Comparison of ENCODE assay signal across 2 cellular contexts in the genomic region with DNA sequence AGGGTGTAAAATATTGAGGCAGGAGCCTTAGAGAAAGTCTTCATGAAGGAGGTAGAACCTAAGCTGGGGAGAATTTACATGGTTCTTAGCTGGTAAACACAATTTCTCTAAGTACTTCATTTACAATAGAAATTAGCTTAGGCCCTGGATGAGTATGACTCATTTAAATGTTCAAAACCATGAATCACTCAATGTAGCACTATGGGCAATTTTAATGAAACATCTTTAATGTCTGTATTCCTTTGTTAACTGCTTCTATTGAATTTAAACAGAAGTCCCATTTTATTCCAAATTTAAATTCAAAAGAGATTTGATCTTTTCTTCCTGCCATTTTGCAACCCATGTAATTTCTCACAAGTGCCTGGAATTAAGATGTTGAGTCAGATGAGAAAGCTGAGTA.
TF ChIP-seq lines count a peak whose summit lies in the region.

No MANE protein-coding gene starts in this region.

TF ChIP-seq in SK-N-SH, 30 proteins besides CTCF, POLR2A, EP300 and RAD21 (continued from another document):
- TF ChIP-seq, protein P1, sequence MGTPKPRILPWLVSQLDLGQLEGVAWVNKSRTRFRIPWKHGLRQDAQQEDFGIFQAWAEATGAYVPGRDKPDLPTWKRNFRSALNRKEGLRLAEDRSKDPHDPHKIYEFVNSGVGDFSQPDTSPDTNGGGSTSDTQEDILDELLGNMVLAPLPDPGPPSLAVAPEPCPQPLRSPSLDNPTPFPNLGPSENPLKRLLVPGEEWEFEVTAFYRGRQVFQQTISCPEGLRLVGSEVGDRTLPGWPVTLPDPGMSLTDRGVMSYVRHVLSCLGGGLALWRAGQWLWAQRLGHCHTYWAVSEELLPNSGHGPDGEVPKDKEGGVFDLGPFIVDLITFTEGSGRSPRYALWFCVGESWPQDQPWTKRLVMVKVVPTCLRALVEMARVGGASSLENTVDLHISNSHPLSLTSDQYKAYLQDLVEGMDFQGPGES (IDR thresholded peaks at IDR 0.05; ENCODE audit: low read depth, low read length): no peak
- no peak for TF ChIP-seq RCOR1 (IDR thresholded peaks at IDR 0.05; ENCODE audit: low read length)
- TF ChIP-seq SIN3A (IDR thresholded peaks at IDR 0.05; ENCODE audit: borderline replicate concordance, low read depth, low read length): no peak
- TF ChIP-seq TAF1 (IDR thresholded peaks at IDR 0.05; ENCODE audit: borderline replicate concordance, low read depth, low read length): no peak
- TF ChIP-seq ELF1 (IDR thresholded peaks at IDR 0.05): no peak
TF ChIP-seq in SK-N-SH: peak in this region for 2.

TF ChIP-seq in SK-N-SH treated with all-trans-retinoic acid at 6 μM for 48 hours, 23 proteins besides CTCF, POLR2A, EP300 and RAD21 (continued from another document):
- TF ChIP-seq, protein P2, sequence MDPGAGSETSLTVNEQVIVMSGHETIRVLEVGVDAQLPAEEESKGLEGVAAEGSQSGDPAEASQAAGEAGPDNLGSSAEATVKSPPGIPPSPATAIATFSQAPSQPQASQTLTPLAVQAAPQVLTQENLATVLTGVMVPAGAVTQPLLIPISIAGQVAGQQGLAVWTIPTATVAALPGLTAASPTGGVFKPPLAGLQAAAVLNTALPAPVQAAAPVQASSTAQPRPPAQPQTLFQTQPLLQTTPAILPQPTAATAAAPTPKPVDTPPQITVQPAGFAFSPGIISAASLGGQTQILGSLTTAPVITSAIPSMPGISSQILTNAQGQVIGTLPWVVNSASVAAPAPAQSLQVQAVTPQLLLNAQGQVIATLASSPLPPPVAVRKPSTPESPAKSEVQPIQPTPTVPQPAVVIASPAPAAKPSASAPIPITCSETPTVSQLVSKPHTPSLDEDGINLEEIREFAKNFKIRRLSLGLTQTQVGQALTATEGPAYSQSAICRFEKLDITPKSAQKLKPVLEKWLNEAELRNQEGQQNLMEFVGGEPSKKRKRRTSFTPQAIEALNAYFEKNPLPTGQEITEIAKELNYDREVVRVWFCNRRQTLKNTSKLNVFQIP (CRISPR knock-in tag; IDR thresholded peaks at IDR 0.05; ENCODE audit: borderline replicate concordance, low read depth): no peak
- TF ChIP-seq TCF4 (CRISPR knock-in tag; IDR thresholded peaks at IDR 0.05; ENCODE audit: borderline replicate concordance) (no peak), ZC3H10 (CRISPR knock-in tag; IDR thresholded peaks at IDR 0.05) (no peak), SNAI2 (CRISPR knock-in tag; IDR thresholded peaks at IDR 0.05) (no peak), BACH2 (CRISPR knock-in tag; IDR thresholded peaks at IDR 0.05; ENCODE audit: borderline replicate concordance) (no peak), ZFP30 (CRISPR knock-in tag; IDR thresholded peaks at IDR 0.05) (no peak)
- TF ChIP-seq, protein P3, sequence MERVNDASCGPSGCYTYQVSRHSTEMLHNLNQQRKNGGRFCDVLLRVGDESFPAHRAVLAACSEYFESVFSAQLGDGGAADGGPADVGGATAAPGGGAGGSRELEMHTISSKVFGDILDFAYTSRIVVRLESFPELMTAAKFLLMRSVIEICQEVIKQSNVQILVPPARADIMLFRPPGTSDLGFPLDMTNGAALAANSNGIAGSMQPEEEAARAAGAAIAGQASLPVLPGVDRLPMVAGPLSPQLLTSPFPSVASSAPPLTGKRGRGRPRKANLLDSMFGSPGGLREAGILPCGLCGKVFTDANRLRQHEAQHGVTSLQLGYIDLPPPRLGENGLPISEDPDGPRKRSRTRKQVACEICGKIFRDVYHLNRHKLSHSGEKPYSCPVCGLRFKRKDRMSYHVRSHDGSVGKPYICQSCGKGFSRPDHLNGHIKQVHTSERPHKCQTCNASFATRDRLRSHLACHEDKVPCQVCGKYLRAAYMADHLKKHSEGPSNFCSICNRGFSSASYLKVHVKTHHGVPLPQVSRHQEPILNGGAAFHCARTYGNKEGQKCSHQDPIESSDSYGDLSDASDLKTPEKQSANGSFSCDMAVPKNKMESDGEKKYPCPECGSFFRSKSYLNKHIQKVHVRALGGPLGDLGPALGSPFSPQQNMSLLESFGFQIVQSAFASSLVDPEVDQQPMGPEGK (CRISPR knock-in tag; IDR thresholded peaks at IDR 0.05; ENCODE audit: borderline replicate concordance): no peak
